ENCODE assay signal across 1 cellular context in genomic region chr5:172413601-172414000, GRCh38.
TF ChIP-seq lines count a peak whose summit lies in the region.

No MANE protein-coding gene starts in this region.

TF ChIP-seq in GM23338, 12 proteins besides CTCF, POLR2A, EP300 and RAD21 (continued from another document):
- no peak for TF ChIP-seq ZNF462 (CRISPR knock-in tag; IDR thresholded peaks at IDR 0.05)
- TF ChIP-seq JUNB (IDR thresholded peaks at IDR 0.05; ENCODE audit: unreplicated experiment): no peak
- no peak for TF ChIP-seq ETS1 (IDR thresholded peaks at IDR 0.05)
- TF ChIP-seq EZH2 (IDR thresholded peaks at IDR 0.05; ENCODE audit: low read depth, unreplicated experiment): no peak
